ENCODE assay signal across 26 cellular contexts in genomic region chr7:98414205-98414900, GRCh38. TPM values are rescaled to one million over a fixed set of nuclear protein-coding genes. Genes with fewer than 3 reads are reported as not detected.
"Had no signal": no experiment of that assay in that cellular context is flagged by ENCODE, and none has a peak within 500 bp of the region (broad histone marks: within the 10 kb centered on the region; RNA-seq: fewer than 3 reads in every experiment).

No MANE protein-coding gene starts in this region.

- H3K4me1 ChIP-seq: psoas muscle, sigmoid colon, thyroid gland, vagina had no signal

- H3K36me3 Mint-ChIP-seq: naive thymus-derived CD4-positive, alpha-beta T cell; natural killer cell; stimulated activated effector memory CD8-positive, alpha-beta T cell treated with anti-CD3 and anti-CD28 coated beads, Interleukin-12 subunit alpha, Interleukin-12 subunit beta, amount 100 ng/mL, for 72 hours; stimulated activated naive B cell treated with anti-CD40 and anti-IgM and Interleukin-4, amounts not matched to agents 10 μg/mL and 1 μg/mL and 100 μg/mL, for 72 hours had no signal

- H3K36me3 ChIP-seq: neutrophil, pancreas, right lobe of liver, sigmoid colon, stomach, thoracic aorta, thyroid gland, upper lobe of left lung, vagina had no signal

- H3K27ac Mint-ChIP-seq: naive thymus-derived CD4-positive, alpha-beta T cell; natural killer cell; nephron; stimulated activated effector memory CD8-positive, alpha-beta T cell treated with anti-CD3 and anti-CD28 coated beads, Interleukin-12 subunit alpha, Interleukin-12 subunit beta, amount 100 ng/mL, for 72 hours; stimulated activated naive B cell treated with anti-CD40 and anti-IgM and Interleukin-4, amounts not matched to agents 10 μg/mL and 1 μg/mL and 100 μg/mL, for 72 hours; stimulated activated naive CD8-positive, alpha-beta T cell treated with anti-CD3 and anti-CD28 coated beads, Interleukin-15, Interleukin-2, amounts not matched to agents 100 ng/mL and 50 ng/mL, for 24 hours had no signal

- H3K4me3 Mint-ChIP-seq: naive thymus-derived CD4-positive, alpha-beta T cell; natural killer cell; nephron; stimulated activated effector memory CD8-positive, alpha-beta T cell treated with anti-CD3 and anti-CD28 coated beads, Interleukin-12 subunit alpha, Interleukin-12 subunit beta, amount 100 ng/mL, for 72 hours; stimulated activated naive B cell treated with anti-CD40 and anti-IgM and Interleukin-4, amounts not matched to agents 10 μg/mL and 1 μg/mL and 100 μg/mL, for 72 hours; stimulated activated naive CD8-positive, alpha-beta T cell treated with anti-CD3 and anti-CD28 coated beads, Interleukin-15, Interleukin-2, amounts not matched to agents 100 ng/mL and 50 ng/mL, for 24 hours had no signal

- H3K4me3 ChIP-seq: pancreas, psoas muscle, right lobe of liver, sigmoid colon, stomach, thoracic aorta, thyroid gland, upper lobe of left lung, vagina had no signal

- ATAC-seq: naive thymus-derived CD4-positive, alpha-beta T cell; natural killer cell; pancreas; psoas muscle; right cardiac atrium; right lobe of liver; stimulated activated effector memory CD8-positive, alpha-beta T cell treated with anti-CD3 and anti-CD28 coated beads, Interleukin-12 subunit alpha, Interleukin-12 subunit beta, amount 100 ng/mL, for 72 hours; stimulated activated naive B cell treated with anti-CD40 and anti-IgM and Interleukin-4, amounts not matched to agents 10 μg/mL and 1 μg/mL and 100 μg/mL, for 72 hours had no signal

- H3K9me3 Mint-ChIP-seq: naive thymus-derived CD4-positive, alpha-beta T cell; natural killer cell; nephron; stimulated activated effector memory CD8-positive, alpha-beta T cell treated with anti-CD3 and anti-CD28 coated beads, Interleukin-12 subunit alpha, Interleukin-12 subunit beta, amount 100 ng/mL, for 72 hours; stimulated activated naive B cell treated with anti-CD40 and anti-IgM and Interleukin-4, amounts not matched to agents 10 μg/mL and 1 μg/mL and 100 μg/mL, for 72 hours; stimulated activated naive CD8-positive, alpha-beta T cell treated with anti-CD3 and anti-CD28 coated beads, Interleukin-15, Interleukin-2, amounts not matched to agents 100 ng/mL and 50 ng/mL, for 24 hours had no signal

- H3K9me3 ChIP-seq: neutrophil, pancreas, psoas muscle, right lobe of liver, sigmoid colon, stomach, thoracic aorta, thyroid gland, upper lobe of left lung, vagina had no signal

- H3K27me3 ChIP-seq: neutrophil, pancreas, right lobe of liver, thyroid gland, upper lobe of left lung, vagina had no signal

- H3K4me1 Mint-ChIP-seq: naive thymus-derived CD4-positive, alpha-beta T cell; natural killer cell; nephron; stimulated activated naive B cell treated with anti-CD40 and anti-IgM and Interleukin-4, amounts not matched to agents 10 μg/mL and 1 μg/mL and 100 μg/mL, for 72 hours had no signal

- H3K27ac ChIP-seq: neutrophil, pancreas, psoas muscle, right lobe of liver, sigmoid colon, stomach, thoracic aorta, thyroid gland, upper lobe of left lung, vagina had no signal

- DNase-seq: naive thymus-derived CD4-positive, alpha-beta T cell; natural killer cell; nucleus accumbens; pancreas; psoas muscle; right cardiac atrium; sigmoid colon; small intestine; stimulated activated CD4-positive, alpha-beta T cell treated with anti-CD3 and anti-CD28 coated beads, Interleukin-15, amount 100 ng/mL, for 24 hours; stimulated activated CD4-positive, alpha-beta T cell treated with anti-CD3 and anti-CD28 coated beads, Interleukin-2, amount 100 ng/mL, for 24 hours; stimulated activated CD4-positive, alpha-beta T cell treated with anti-CD3 and anti-CD28 coated beads, Interleukin-2, amount 100 ng/mL, for 48 hours; stimulated activated CD4-positive, alpha-beta T cell treated with anti-CD3 and anti-CD28 coated beads, Interleukin-4, amount 100 ng/mL, for 24 hours; stimulated activated naive B cell treated with anti-CD40 and anti-IgM and Interleukin-4, amounts not matched to agents 10 μg/mL and 1 μg/mL and 100 μg/mL, for 72 hours; stimulated activated naive CD4-positive, alpha-beta T cell treated with Interleukin-2 at 50 U/mL for 16 hours; stomach; thyroid gland; upper lobe of left lung had no signal

- FAIRE-seq: pancreas, small intestine, urothelium cell line had no signal

RNA-seq across cellular contexts. Expression of gene BAIAP2L1, which starts 13.5 kb away (rescaled TPM):
- total RNA-seq: natural killer cell had no signal
- polyA plus RNA-seq: neural cell had no signal
